ENCODE assay signal across 7 cellular contexts in the genomic region with DNA sequence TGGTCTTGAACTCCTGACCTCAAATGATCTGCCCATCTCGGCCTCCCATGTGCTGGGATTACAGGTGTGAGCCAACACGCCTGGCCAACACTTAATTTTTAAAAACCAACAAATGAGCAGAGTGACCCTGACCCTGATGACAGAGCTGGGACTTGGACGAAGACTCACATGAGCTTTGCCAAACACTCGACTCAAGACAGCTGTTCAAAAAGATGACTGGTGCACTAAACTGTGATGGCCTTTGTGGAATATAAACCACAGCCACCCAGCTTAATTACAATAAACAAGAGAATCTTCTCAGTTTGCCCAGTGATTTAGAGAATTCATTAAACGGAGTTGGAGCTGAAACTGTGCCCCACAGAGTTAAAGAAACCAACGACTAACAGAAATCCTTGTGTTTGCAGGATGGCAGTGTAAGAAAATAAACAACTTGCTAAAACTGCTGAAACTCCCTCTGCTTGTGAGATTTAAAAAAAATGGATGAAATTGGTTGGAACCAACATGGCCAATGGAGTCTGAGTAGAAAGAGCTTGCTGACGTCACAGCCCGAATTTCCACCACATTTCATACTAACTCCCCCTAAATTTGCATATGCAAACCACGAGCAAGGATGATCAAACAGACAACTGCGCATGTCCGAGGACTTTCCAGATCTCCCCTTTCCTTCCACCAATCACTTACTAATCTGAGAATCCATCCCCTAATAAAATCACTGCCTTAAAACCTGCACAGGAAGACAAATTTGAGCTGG.
A peak's percentile ranks its signal among the peaks of the same experiment; 100 is the strongest.
DNase-seq lines count a peak whose midpoint lies in the region; ATAC-seq and TF ChIP-seq lines count a peak whose summit lies in the region.
"Not testable (repeated sequence)": the region's sequence is repeated elsewhere in the genome, so short reads cannot be mapped to it uniquely, and the experiment has no call there.

No MANE protein-coding gene starts in this region.

- H4K8ac ChIP-seq in H9 (replicated peaks; ENCODE audit: insufficient read length, low read depth, low read length) = not testable (repeated sequence)
- peak overlapping the region; percentile 13 for H4K8ac ChIP-seq in mesendoderm (ENCODE audit: low read depth, low read length)

- not testable (repeated sequence) for H4K5ac ChIP-seq in H9 (ENCODE audit: insufficient read length, low read depth, low read length); mesendoderm (ENCODE audit: low read length)

- no CpG with 5 or more reads among the region's 11 CpGs for WGBS in H9 (ENCODE audit: extremely low coverage, insufficient read length, low lambda C conversion rate)
- WGBS in mesendoderm (ENCODE audit: extremely low coverage, insufficient coverage, low lambda C conversion rate) = no CpG with 5 or more reads among the region's 11 CpGs

- H3K23ac ChIP-seq in H9 (ENCODE audit: insufficient read length, low read depth, low read length); mesendoderm (ENCODE audit: low read length): not testable (repeated sequence)

- peaks cover 10 to 12% of the 10 kb centered on the region in 2 experiments for H3K9me3 Mint-ChIP-seq in H9

- H3K27me3 ChIP-seq in H9 (ENCODE audit: insufficient read depth, low read length); fibroblast of lung (ENCODE audit: control insufficient read depth, insufficient read depth, low read length); mesendoderm (ENCODE audit: insufficient read depth, low read length, poor library complexity): not testable (repeated sequence)

- H4K20me1 ChIP-seq in H9 (ENCODE audit: control insufficient read depth, insufficient read depth, insufficient read length); fibroblast of lung (ENCODE audit: control insufficient read depth, extremely low read depth, insufficient read depth, low read length): not testable (repeated sequence)

- H3K4me1 Mint-ChIP-seq in H9 = peaks cover 26 to 32% of the 10 kb centered on the region in 2 experiments

- not testable (repeated sequence) for H3K56ac ChIP-seq in H9 (ENCODE audit: insufficient read length, low read depth, low read length); mesendoderm (ENCODE audit: low read length)

- not testable (repeated sequence) for H3K36me3 ChIP-seq in SK-N-MC (ENCODE audit: insufficient read depth, low read length); fibroblast of lung (ENCODE audit: control insufficient read depth, insufficient read depth, low read length); mesendoderm (ENCODE audit: control insufficient read depth, insufficient read depth, low read length)

- intact Hi-C loops in left ventricle myocardium superior (cut with micrococcal nuclease) = not testable (repeated sequence)

- not testable (repeated sequence) for H3K79me1 ChIP-seq in H9 (ENCODE audit: insufficient read depth, low read depth, low read length, poor library complexity, severe bottlenecking); mesendoderm (ENCODE audit: low read length)

- not testable (repeated sequence) for TF ChIP-seq CTCF in H9 (conservative IDR thresholded peaks at IDR 0.05); fibroblast of lung (conservative IDR thresholded peaks at IDR 0.05 in 1 of 2, IDR thresholded peaks at IDR 0.05 in 1 of 2; ENCODE audit: low read depth in 1 of 2, low read length in 2 of 2)

- H2AFZ ChIP-seq in H9 (ENCODE audit: low read length); fibroblast of lung (ENCODE audit: low read length): not testable (repeated sequence)

- H2BK15ac ChIP-seq in H9 (ENCODE audit: low read depth, low read length); mesendoderm (replicated peaks; ENCODE audit: low read depth): not testable (repeated sequence)

- not testable (repeated sequence) for H3K4ac ChIP-seq in H9 (ENCODE audit: low read depth, low read length); mesendoderm (ENCODE audit: low read depth, low read length)

- H3K9ac ChIP-seq in H9 (ENCODE audit: extremely low read depth, insufficient read length, low read length); SK-N-MC (ENCODE audit: insufficient read length); fibroblast of lung (ENCODE audit: insufficient read depth, low read length); mesendoderm (ENCODE audit: low read length): not testable (repeated sequence)

- H3K4me2 ChIP-seq in H9 (ENCODE audit: insufficient read depth, insufficient read length, low read length); fibroblast of lung (ENCODE audit: extremely low read depth, insufficient read depth, low read length); mesendoderm (ENCODE audit: low read length): not testable (repeated sequence)

- not testable (repeated sequence) for H3T11ph ChIP-seq in H9 (ENCODE audit: low read length)

- not testable (repeated sequence) for H2BK20ac ChIP-seq in H9 (ENCODE audit: low read depth, low read length, poor library complexity, severe bottlenecking)

- not testable (repeated sequence) for H3K4me3 ChIP-seq in SK-N-MC; fibroblast of lung (replicated peaks in 1 of 4; ENCODE audit: control extremely low read depth in 1 of 4, insufficient read depth in 1 of 4, low read depth in 3 of 4, low read length in 4 of 4); mesendoderm (ENCODE audit: low read length)

- H3K18ac ChIP-seq in H9 (ENCODE audit: insufficient read length, low read depth, low read length); mesendoderm (ENCODE audit: low read length): not testable (repeated sequence)

- H4K91ac ChIP-seq in H9 (ENCODE audit: insufficient read length, low read depth, low read length) = not testable (repeated sequence)

- H2BK120ac ChIP-seq in H9 (ENCODE audit: low read depth, low read length, poor library complexity, severe bottlenecking); mesendoderm (ENCODE audit: low read depth, low read length): not testable (repeated sequence)

- not testable (repeated sequence) for H3K79me2 ChIP-seq in H9 (ENCODE audit: insufficient read depth, low read length); fibroblast of lung (ENCODE audit: control insufficient read depth, insufficient read depth, low read length); mesendoderm (ENCODE audit: control insufficient read depth, insufficient read depth, low read length)

- not testable (repeated sequence) for H3K27ac ChIP-seq in H9 (ENCODE audit: insufficient read length, low read depth, low read length); fibroblast of lung (ENCODE audit: insufficient read depth, low read length); mesendoderm (ENCODE audit: low read depth, low read length)
- peak overlapping the region; percentile 86; the same call in 1 of the 2 replicates for H3K27ac ChIP-seq in SK-N-MC

- H3K27me3 Mint-ChIP-seq in H9 (ENCODE audit: low read depth) = not testable (repeated sequence)

- not testable (repeated sequence) for H3K9me3 ChIP-seq in H9 (ENCODE audit: control insufficient read depth, low read depth, low read length); SK-N-MC (ENCODE audit: low read depth, low read length); fibroblast of lung (ENCODE audit: control insufficient read depth, insufficient read depth, low read depth, low read length)

- H3K14ac ChIP-seq in H9 (ENCODE audit: insufficient read depth, low read length) = not testable (repeated sequence)

- peak; percentile 81 for ATAC-seq in left ventricle myocardium superior

- H2BK12ac ChIP-seq in H9 (ENCODE audit: insufficient read length, low read depth, low read length) = not testable (repeated sequence)

- not testable (repeated sequence) for H3K23me2 ChIP-seq in H9 (ENCODE audit: insufficient read length, low read depth, low read length, poor library complexity, severe bottlenecking)

- not testable (repeated sequence) for H2AK5ac ChIP-seq in H9 (ENCODE audit: insufficient read length, low read length); mesendoderm (ENCODE audit: low read length)

- H3K27ac Mint-ChIP-seq in H9 = peak overlapping the region in 2 of 3 experiments; percentile 52 to 54; a peak in 4 of 7 replicates

- not testable (repeated sequence) for H2BK5ac ChIP-seq in H9 (ENCODE audit: insufficient read length, low read length); mesendoderm (ENCODE audit: low read length)

- DNase-seq in H9; SK-N-MC (ENCODE audit: low read depth, low spot score); left ventricle myocardium superior; mesendoderm: not testable (repeated sequence)
- DNase-seq in NCI-H526 (lab: John Stamatoyannopoulos, UW) (peak; percentile 43 to 72), fibroblast of lung (ENCODE audit: low read depth in 2 of 2) (peak; percentile 5 to 33), putamen (ENCODE audit: low spot score) (peak; percentile 19)

- peaks cover 20 to 27% (median 20%) of the 10 kb centered on the region in 3 experiments for H3K36me3 Mint-ChIP-seq in H9 (ENCODE audit: insufficient read depth in 1 of 3, low read depth in 3 of 3)

- H3K4me3 Mint-ChIP-seq in H9 = not testable (repeated sequence)

- H3K4me1 ChIP-seq in H9 (ENCODE audit: insufficient read depth, low read length); fibroblast of lung (ENCODE audit: control insufficient read depth, extremely low read depth, insufficient read depth, low read length); mesendoderm (ENCODE audit: control insufficient read depth, low read depth, low read length): not testable (repeated sequence)
